ENCODE assay signal across 18 cellular contexts in genomic region chr3:164897335-164897734, GRCh38.
A peak's percentile ranks its signal among the peaks of the same experiment; 100 is the strongest.
DNase-seq lines count a peak whose midpoint lies in the region; ATAC-seq and TF ChIP-seq lines count a peak whose summit lies in the region.
"Had no signal": no experiment of that assay in that cellular context is flagged by ENCODE, and none has a peak within 500 bp of the region (broad histone marks: within the 10 kb centered on the region; RNA-seq: fewer than 3 reads in every experiment).

No MANE protein-coding gene starts in this region.

- peak; percentile 60 for ATAC-seq in mucosa of descending colon
- no peak for ATAC-seq in GM19463 (IDR thresholded peaks at IDR 0.05; ENCODE audit: unreplicated experiment)
- ATAC-seq in heart right ventricle, result no peak
- ATAC-seq: GM23338, left lung, psoas muscle had no signal

- H3K27ac Mint-ChIP-seq in activated T-cell treated with anti-CD3 and anti-CD28 coated beads, Interleukin-2, amount 50 U/mL, for 24 hours, result no peak overlapping the region
- H3K27ac Mint-ChIP-seq: GM23338, neural progenitor cell had no signal

- no peaks in the 10 kb centered on the region for H3K4me1 Mint-ChIP-seq in activated T-cell treated with anti-CD3 and anti-CD28 coated beads, Interleukin-2, amount 50 U/mL, for 24 hours (ENCODE audit: low read depth)
- H3K4me1 Mint-ChIP-seq: central memory CD8-positive, alpha-beta T cell; GM23338; neural progenitor cell had no signal

- no peak for TF ChIP-seq CTCF in mucosa of descending colon (IDR thresholded peaks at IDR 0.05)
- TF ChIP-seq CTCF in heart right ventricle (IDR thresholded peaks at IDR 0.05), result no peak

- H3K9me3 ChIP-seq in mucosa of descending colon (no peaks in the 10 kb centered on the region), heart right ventricle (no peaks in the 10 kb centered on the region)
- H3K9me3 ChIP-seq: esophagus muscularis mucosa, psoas muscle, suprapubic skin had no signal

- no peak overlapping the region for H3K4me3 ChIP-seq in mucosa of descending colon
- no peak overlapping the region for H3K4me3 ChIP-seq in heart right ventricle
- H3K4me3 ChIP-seq: esophagus muscularis mucosa, GM23338, left lung, neural progenitor cell, psoas muscle, suprapubic skin had no signal

- H3K27me3 ChIP-seq in heart right ventricle, result no peaks in the 10 kb centered on the region
- H3K27me3 ChIP-seq: esophagus muscularis mucosa, left lung, neural progenitor cell, suprapubic skin had no signal

- no peaks in the 10 kb centered on the region for H3K36me3 Mint-ChIP-seq in activated T-cell treated with anti-CD3 and anti-CD28 coated beads, Interleukin-2, amount 50 U/mL, for 24 hours (ENCODE audit: low read depth)
- H3K36me3 Mint-ChIP-seq: neural progenitor cell had no signal

- H3K4me1 ChIP-seq in mucosa of descending colon (ENCODE audit: low read depth) (no peaks in the 10 kb centered on the region), heart right ventricle (no peaks in the 10 kb centered on the region)
- H3K4me1 ChIP-seq: esophagus muscularis mucosa, left lung, neural progenitor cell, psoas muscle, suprapubic skin had no signal

- intact Hi-C loops in mucosa of descending colon (cut with DNase I, micrococcal nuclease) (no loop called here), heart right ventricle (cut with DNase I) (no loop called here)

- H3K9me3 Mint-ChIP-seq in activated T-cell treated with anti-CD3 and anti-CD28 coated beads, Interleukin-2, amount 50 U/mL, for 24 hours, result peaks cover 10% of the 10 kb centered on the region
- H3K9me3 Mint-ChIP-seq: GM23338, neural progenitor cell had no signal

- no peaks in the 10 kb centered on the region for H3K27me3 Mint-ChIP-seq in activated T-cell treated with anti-CD3 and anti-CD28 coated beads, Interleukin-2, amount 50 U/mL, for 24 hours
- H3K27me3 Mint-ChIP-seq: central memory CD8-positive, alpha-beta T cell had no signal

- H3K36me3 ChIP-seq in mucosa of descending colon (ENCODE audit: low read depth) (no peaks in the 10 kb centered on the region), heart right ventricle (no peaks in the 10 kb centered on the region)
- H3K36me3 ChIP-seq: esophagus muscularis mucosa, left lung, neural progenitor cell, suprapubic skin had no signal

- DNase-seq in DMS 273 (lab: John Stamatoyannopoulos, UW; ENCODE audit: unreplicated experiment) (peak; percentile 1), DMS 273 treated with DMSO at 0.1 percent for 48 hours (lab: John Stamatoyannopoulos, UW) (no peak), M059J (ENCODE audit: low read depth) (peak; percentile 3), NCI-H2196 (lab: John Stamatoyannopoulos, UW; ENCODE audit: unreplicated experiment) (peak; percentile 37), mucosa of descending colon (no peak), heart right ventricle (no peak)
- no peak for DNase-seq in activated T-cell treated with anti-CD3 and anti-CD28 coated beads, Interleukin-2, amount 50 U/mL, for 24 hours
- DNase-seq: activated CD4-positive, alpha-beta T cell treated with anti-CD3 and anti-CD28 coated beads for 48 hours; activated gamma-delta T cell; left lung; psoas muscle had no signal

- no peak overlapping the region for H3K4me3 Mint-ChIP-seq in activated T-cell treated with anti-CD3 and anti-CD28 coated beads, Interleukin-2, amount 50 U/mL, for 24 hours
- H3K4me3 Mint-ChIP-seq: central memory CD8-positive, alpha-beta T cell; GM23338; neural progenitor cell had no signal

- no peak overlapping the region for H3K27ac ChIP-seq in heart right ventricle
- H3K27ac ChIP-seq: 22Rv1, esophagus muscularis mucosa, left lung, neural progenitor cell, psoas muscle, suprapubic skin had no signal

Comparison
In these comparisons a context has a peak if more than half of its experiments do, and no peak if none do; other contexts are left out.
1. DNase-seq: peak in DMS 273 (single experiment), M059J (single experiment) and NCI-H2196 (single experiment); none in DMS 273 treated with DMSO at 0.1 percent for 48 hours (single experiment), mucosa of descending colon (0 of 3), heart right ventricle (0 of 2) and activated T-cell treated with anti-CD3 and anti-CD28 coated beads, Interleukin-2, amount 50 U/mL, for 24 hours (single experiment).